Comparison of ENCODE assay signal across 8 cellular contexts in genomic region chr17:28335959-28336871, GRCh38. TPM values are rescaled to one million over a fixed set of nuclear protein-coding genes. Genes with fewer than 3 reads are reported as not detected.
A peak's percentile ranks its signal among the peaks of the same experiment; 100 is the strongest.
DNase-seq lines count a peak whose midpoint lies in the region; ATAC-seq and TF ChIP-seq lines count a peak whose summit lies in the region.

No MANE protein-coding gene starts in this region.

- H3K4me1 Mint-ChIP-seq in CD4-positive, CD25-positive, alpha-beta regulatory T cell: peaks cover 4 to 56% (median 44%) of the 10 kb centered on the region in 4 donors

- peaks cover 26% of the 10 kb centered on the region for H3K4me1 ChIP-seq in CD4-positive, CD25-positive, alpha-beta regulatory T cell (ENCODE audit: control insufficient read depth, insufficient read depth, low read length, poor library complexity, severe bottlenecking)
- H3K4me1 ChIP-seq in HCT116 (ENCODE audit: control insufficient read depth in 1 of 2, insufficient read depth in 2 of 2, low read length in 2 of 2) (peaks cover 16 to 38% of the 10 kb centered on the region in 2 experiments), OCI-LY3 (ENCODE audit: low read length) (peaks cover 15% of the 10 kb centered on the region), iPS DF 6.9 (ENCODE audit: control insufficient read depth, insufficient read depth, low read length) (no peaks in the 10 kb centered on the region)

- POLR2A ChIA-PET in HCT116 (lab: Charles Lee): interaction anchor here (0.8 to 2.0 kb wide), 5 partner anchors 11 to 69 kb away, joined by 3 to 26 read pairs (median 6); partner anchors contain the start of genes POLDIP2 and TMEM97

- no peaks in the 10 kb centered on the region for H3K9me3 ChIP-seq in CD4-positive, CD25-positive, alpha-beta regulatory T cell (ENCODE audit: control insufficient read depth in 2 of 2, low read length in 2 of 2)
- H3K9me3 ChIP-seq in HCT116 (ENCODE audit: control insufficient read depth in 1 of 2, insufficient read depth in 1 of 2, low read depth in 1 of 2, low read length in 2 of 2): no peaks in the 10 kb centered on the region
- no peaks in the 10 kb centered on the region for H3K9me3 ChIP-seq in OCI-LY3 (ENCODE audit: insufficient read depth, low read length)
- H3K9me3 ChIP-seq in iPS DF 6.9 (ENCODE audit: control insufficient read depth, insufficient read depth, low read length): no peaks in the 10 kb centered on the region

- no peak for ATAC-seq in CD4-positive, CD25-positive, alpha-beta regulatory T cell (ENCODE audit: low read depth in 2 of 2)
- ATAC-seq in HCT116 (peak; percentile 42), HG03520 (IDR thresholded peaks at IDR 0.05; ENCODE audit: unreplicated experiment) (no peak)

- no peak for TF ChIP-seq RAD21 in HCT116 (IDR thresholded peaks at IDR 0.05; ENCODE audit: low read depth)

- CTCF ChIA-PET in HCT116 (lab: Charles Lee): interaction anchor here (0.6 to 1.9 kb wide), 8 partner anchors 10 to 235 kb away, joined by 3 to 11 read pairs (median 3); partner anchors contain the start of gene POLDIP2

- H2AFZ ChIP-seq in HCT116 (ENCODE audit: low read depth, low read length, poor library complexity, severe bottlenecking) (no peak overlapping the region), OCI-LY3 (ENCODE audit: low read depth, low read length) (peak overlapping the region; percentile 49; the same call in 1 of the 2 replicates)

- H3K4me2 ChIP-seq in HCT116 (ENCODE audit: low read length) (peak overlapping the region; percentile 93), OCI-LY3 (ENCODE audit: low read length) (peak overlapping the region; percentile 90)

- no CpG with 5 or more reads among the region's 29 CpGs for WGBS in iPS DF 6.9 (ENCODE audit: insufficient coverage, insufficient read length)

- no peaks in the 10 kb centered on the region for H3K9me3 Mint-ChIP-seq in CD4-positive, CD25-positive, alpha-beta regulatory T cell

- H3K9me2 ChIP-seq in HCT116 (ENCODE audit: insufficient read depth): no peaks in the 10 kb centered on the region

- RAD21 ChIA-PET in HCT116 (lab: Charles Lee; ENCODE audit: low non-redundant PET in 1 of 2, low total read pairs in 2 of 2, uncharacterized antibody in 2 of 2, unreplicated experiment in 2 of 2): interaction anchor here (1.2 to 2.5 kb wide), 2 partner anchors 21 to 22 kb away, joined by 3 to 9 read pairs; partner anchors contain the start of gene POLDIP2 (in 1 of the 2)

- no peak for TF ChIP-seq CTCF in HCT116 (IDR thresholded peaks at IDR 0.05 in 2 of 3, conservative IDR thresholded peaks at IDR 0.05 in 1 of 3; ENCODE audit: borderline replicate concordance in 1 of 3, insufficient read depth in 1 of 3, low read depth in 2 of 3, low read length in 2 of 3)
- no peak for TF ChIP-seq CTCF in OCI-LY3 (IDR thresholded peaks at IDR 0.05; ENCODE audit: low read depth, low read length)
- TF ChIP-seq CTCF in astrocyte of the cerebellum (IDR thresholded peaks at IDR 0.05; ENCODE audit: low read depth, low read length, missing control alignments): no peak

- peaks cover 17% of the 10 kb centered on the region for H3K36me3 ChIP-seq in CD4-positive, CD25-positive, alpha-beta regulatory T cell (ENCODE audit: control insufficient read depth, insufficient read depth, low read length)
- peaks cover 6 to 8% of the 10 kb centered on the region in 2 experiments; a peak in 3 of 4 replicates for H3K36me3 ChIP-seq in HCT116 (ENCODE audit: control insufficient read depth in 1 of 2, insufficient read depth in 2 of 2, low read length in 2 of 2)
- H3K36me3 ChIP-seq in OCI-LY3 (replicated peaks; ENCODE audit: low read depth, low read length): peaks cover 6% of the 10 kb centered on the region
- peaks cover 4% of the 10 kb centered on the region for H3K36me3 ChIP-seq in iPS DF 6.9 (ENCODE audit: control insufficient read depth, insufficient read depth, low read length)

- H3K27ac ChIP-seq in CD4-positive, CD25-positive, alpha-beta regulatory T cell (ENCODE audit: insufficient read depth, low read length, poor library complexity, severe bottlenecking): peak overlapping the region; percentile 92
- H3K27ac ChIP-seq in HCT116 (ENCODE audit: low read depth, low read length) (peak overlapping the region; percentile 81), OCI-LY3 (ENCODE audit: low read length) (peak overlapping the region; percentile 24; the same call in 1 of the 2 replicates), iPS DF 6.9 (ENCODE audit: low read length) (no peak overlapping the region)

- H3K9ac ChIP-seq in HCT116 (ENCODE audit: low read length) (peak overlapping the region; percentile 89), OCI-LY3 (ENCODE audit: low read length) (peak overlapping the region; percentile 80)

- peak overlapping the region; percentile 95 to 98 (median 97) for H3K4me3 Mint-ChIP-seq in CD4-positive, CD25-positive, alpha-beta regulatory T cell

- H3K27me3 ChIP-seq in CD4-positive, CD25-positive, alpha-beta regulatory T cell (ENCODE audit: control insufficient read depth, insufficient read depth, low read length): no peaks in the 10 kb centered on the region
- H3K27me3 ChIP-seq in HCT116 (ENCODE audit: insufficient read depth, low read length) (no peaks in the 10 kb centered on the region), OCI-LY3 (ENCODE audit: low read depth, low read length) (no peaks in the 10 kb centered on the region), iPS DF 6.9 (ENCODE audit: control insufficient read depth, insufficient read depth, low read length) (no peaks in the 10 kb centered on the region)

- in situ Hi-C loops in astrocyte of the cerebellum (cut with HindIII; ENCODE audit: low sequenced_read_pairs): no loop called here

- H3K36me3 Mint-ChIP-seq in CD4-positive, CD25-positive, alpha-beta regulatory T cell: peaks cover 4% of the 10 kb centered on the region

- H3K4me3 ChIP-seq in CD4-positive, CD25-positive, alpha-beta regulatory T cell (ENCODE audit: low read depth, low read length): peak overlapping the region; percentile 81
- H3K4me3 ChIP-seq in HCT116 (replicated peaks in 1 of 2; ENCODE audit: low read depth in 1 of 2, low read length in 2 of 2): peak overlapping the region; percentile 97 to 99
- H3K4me3 ChIP-seq in OCI-LY3 (ENCODE audit: low read length): peak overlapping the region; percentile 82
- peak overlapping the region; percentile 81 for H3K4me3 ChIP-seq in astrocyte of the cerebellum (ENCODE audit: low read depth, low read length)
- H3K4me3 ChIP-seq in iPS DF 6.9 (ENCODE audit: low read length): peak overlapping the region; percentile 66

- intact Hi-C loops in HCT116 (cut with micrococcal nuclease): loop anchor here (1.0 to 5.0 kb wide), 2 partner anchors 17 to 104 kb away; partner anchors contain the start of gene TMEM97

- no peak for TF ChIP-seq POLR2A in HCT116 (IDR thresholded peaks at IDR 0.05; ENCODE audit: borderline replicate concordance, extremely low read depth, insufficient read depth, insufficient read length)

- BruUV-seq in HCT116 (replicated peaks; lab: Mats Ljungman, UMichigan): TSS peak; percentile 58

- H3K27ac Mint-ChIP-seq in CD4-positive, CD25-positive, alpha-beta regulatory T cell: peak overlapping the region; percentile 78 to 97 (median 96)

- H4K20me1 ChIP-seq in HCT116 (ENCODE audit: insufficient read depth): no peaks in the 10 kb centered on the region
- no peaks in the 10 kb centered on the region for H4K20me1 ChIP-seq in OCI-LY3 (ENCODE audit: insufficient read depth, low read length)

- no peaks in the 10 kb centered on the region for H3K27me3 Mint-ChIP-seq in CD4-positive, CD25-positive, alpha-beta regulatory T cell

- H3K79me2 ChIP-seq in HCT116 (ENCODE audit: insufficient read depth, low read length) (peaks cover 32% of the 10 kb centered on the region), OCI-LY3 (ENCODE audit: low read length) (peaks cover 21% of the 10 kb centered on the region)

- peak in 1 of 3 donors; percentile 28 for DNase-seq in CD4-positive, CD25-positive, alpha-beta regulatory T cell
- peak; percentile 75 for DNase-seq in HCT116 (ENCODE audit: low read depth, low spot score)
- peak; percentile 93 for DNase-seq in astrocyte of the cerebellum (ENCODE audit: low read depth)
- DNase-seq in iPS DF 6.9 (ENCODE audit: low read depth, low spot score): peak; percentile 52
- DNase-seq in putamen (ENCODE audit: low spot score): peak; percentile 67
- DNase-seq in activated CD4-positive, CD25-positive, alpha-beta regulatory T cell treated with anti-CD3 and anti-CD28 coated beads, Interleukin-2, amount 50 U/mL, for 72 hours: no peak

TF ChIP-seq in HCT116, 20 proteins besides CTCF, POLR2A, EP300 and RAD21 (continues in another document):
- TF ChIP-seq JUND (IDR thresholded peaks at IDR 0.05) (peak; percentile 58), SIN3A (IDR thresholded peaks at IDR 0.05; ENCODE audit: low read depth) (peak; percentile 30; the same call in 1 of the 2 replicates), YY1 (IDR thresholded peaks at IDR 0.05; ENCODE audit: extremely low read depth, insufficient replicate concordance, low read depth, low read length) (no peak), TCF7L2 (IDR thresholded peaks at IDR 0.05; ENCODE audit: borderline replicate concordance, extremely low read depth, insufficient read depth, insufficient read length) (no peak), POLR2AphosphoS5 (IDR thresholded peaks at IDR 0.05; ENCODE audit: low read depth, low read length) (no peak)

RNA-seq across cellular contexts. Expression of gene TNFAIP1, which starts 0.7 kb away (rescaled TPM):
- 15.7 TPM for total RNA-seq in CD4-positive, CD25-positive, alpha-beta regulatory T cell
- polyA plus RNA-seq in CD4-positive, CD25-positive, alpha-beta regulatory T cell: 10 to 100 TPM in 1 of 4 donors, 1 to 10 TPM in 3; 6.5 to 10.5 (median 8.8) TPM
- 33.4 TPM for total RNA-seq in HCT116 (2021; ENCODE audit: unreplicated experiment)
- 22.7 and 29.0 TPM in 2 replicates for polyA plus RNA-seq in HCT116 (2012)

RNA-seq across cellular contexts. Expression of gene IFT20, which starts 0.9 kb away (rescaled TPM):
- 44.1 TPM for total RNA-seq in CD4-positive, CD25-positive, alpha-beta regulatory T cell
- polyA plus RNA-seq in CD4-positive, CD25-positive, alpha-beta regulatory T cell: 10 to 100 TPM; 36.9 to 55.5 (median 44.4) TPM
- 21.7 TPM for total RNA-seq in HCT116 (2021; ENCODE audit: unreplicated experiment)
- polyA plus RNA-seq in HCT116 (2012): 17.0 and 20.2 TPM in 2 replicates

RNA-seq across cellular contexts. Expression of gene TMEM97, which starts 17.2 kb away (rescaled TPM):
- total RNA-seq in CD4-positive, CD25-positive, alpha-beta regulatory T cell: 4.1 TPM
- polyA plus RNA-seq in CD4-positive, CD25-positive, alpha-beta regulatory T cell: 1 to 10 TPM; 6.6 to 9.5 (median 7.5) TPM
- 55.6 TPM for total RNA-seq in HCT116 (2021; ENCODE audit: unreplicated experiment)
- polyA plus RNA-seq in HCT116 (2012): 19.4 and 26.7 TPM in 2 replicates

RNA-seq across cellular contexts. Expression of gene POLDIP2, which starts 21.1 kb away (rescaled TPM):
- 29.4 TPM for total RNA-seq in CD4-positive, CD25-positive, alpha-beta regulatory T cell
- polyA plus RNA-seq in CD4-positive, CD25-positive, alpha-beta regulatory T cell: 10 to 100 TPM; 70.2 to 88.5 (median 74.7) TPM
- 78.0 TPM for total RNA-seq in HCT116 (2021; ENCODE audit: unreplicated experiment)
- 58.6 and 65.7 TPM in 2 replicates for polyA plus RNA-seq in HCT116 (2012)

RNA-seq across cellular contexts. Expression of gene SEBOX, which starts 28.8 kb away (rescaled TPM):
- total RNA-seq in CD4-positive, CD25-positive, alpha-beta regulatory T cell: not detected
- polyA plus RNA-seq in CD4-positive, CD25-positive, alpha-beta regulatory T cell: not detected
- not detected for total RNA-seq in HCT116 (2021; ENCODE audit: unreplicated experiment)
- polyA plus RNA-seq in HCT116 (2012): not detected in 2 replicates

Comparison
In these comparisons a context has a peak if more than half of its experiments do, and no peak if none do; other contexts are left out.
1. RNA of gene TMEM97, which starts 17.2 kb away (total RNA-seq): 55.6 TPM in HCT116 (single experiment); 4.1 TPM in CD4-positive, CD25-positive, alpha-beta regulatory T cell (single experiment); every median in the first group is over 10 times any median in the second.
2. Peak in every context shown above with its lines, with median percentiles within 50 percentile points of each other: H3K4me3 ChIP-seq.